In the genomic region with DNA sequence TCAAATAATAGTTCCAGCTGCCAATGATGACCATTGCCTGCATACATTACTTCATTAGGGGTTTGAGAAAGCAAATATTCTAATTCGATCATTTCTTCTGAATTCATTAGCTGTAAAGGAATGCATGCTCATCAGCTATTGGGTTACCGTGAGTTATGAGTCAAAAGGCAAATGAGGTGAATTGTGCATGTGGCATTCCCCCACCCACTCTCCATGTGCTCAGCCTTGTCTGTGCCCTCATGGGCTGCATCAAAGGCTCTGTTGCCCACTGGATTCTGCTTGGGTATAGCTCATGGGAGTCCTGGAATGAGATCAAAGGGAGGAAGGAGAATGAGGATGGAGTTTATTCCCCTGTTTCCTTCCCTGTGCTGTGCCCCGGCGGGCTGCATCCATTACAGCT, we compare ENCODE assay signal across 1 cellular context.
TF ChIP-seq lines count a peak whose summit lies in the region.

No MANE protein-coding gene starts in this region.

TF ChIP-seq in GM23338, 12 proteins besides CTCF, POLR2A, EP300 and RAD21 (continued from another document):
- TF ChIP-seq, protein P1, sequence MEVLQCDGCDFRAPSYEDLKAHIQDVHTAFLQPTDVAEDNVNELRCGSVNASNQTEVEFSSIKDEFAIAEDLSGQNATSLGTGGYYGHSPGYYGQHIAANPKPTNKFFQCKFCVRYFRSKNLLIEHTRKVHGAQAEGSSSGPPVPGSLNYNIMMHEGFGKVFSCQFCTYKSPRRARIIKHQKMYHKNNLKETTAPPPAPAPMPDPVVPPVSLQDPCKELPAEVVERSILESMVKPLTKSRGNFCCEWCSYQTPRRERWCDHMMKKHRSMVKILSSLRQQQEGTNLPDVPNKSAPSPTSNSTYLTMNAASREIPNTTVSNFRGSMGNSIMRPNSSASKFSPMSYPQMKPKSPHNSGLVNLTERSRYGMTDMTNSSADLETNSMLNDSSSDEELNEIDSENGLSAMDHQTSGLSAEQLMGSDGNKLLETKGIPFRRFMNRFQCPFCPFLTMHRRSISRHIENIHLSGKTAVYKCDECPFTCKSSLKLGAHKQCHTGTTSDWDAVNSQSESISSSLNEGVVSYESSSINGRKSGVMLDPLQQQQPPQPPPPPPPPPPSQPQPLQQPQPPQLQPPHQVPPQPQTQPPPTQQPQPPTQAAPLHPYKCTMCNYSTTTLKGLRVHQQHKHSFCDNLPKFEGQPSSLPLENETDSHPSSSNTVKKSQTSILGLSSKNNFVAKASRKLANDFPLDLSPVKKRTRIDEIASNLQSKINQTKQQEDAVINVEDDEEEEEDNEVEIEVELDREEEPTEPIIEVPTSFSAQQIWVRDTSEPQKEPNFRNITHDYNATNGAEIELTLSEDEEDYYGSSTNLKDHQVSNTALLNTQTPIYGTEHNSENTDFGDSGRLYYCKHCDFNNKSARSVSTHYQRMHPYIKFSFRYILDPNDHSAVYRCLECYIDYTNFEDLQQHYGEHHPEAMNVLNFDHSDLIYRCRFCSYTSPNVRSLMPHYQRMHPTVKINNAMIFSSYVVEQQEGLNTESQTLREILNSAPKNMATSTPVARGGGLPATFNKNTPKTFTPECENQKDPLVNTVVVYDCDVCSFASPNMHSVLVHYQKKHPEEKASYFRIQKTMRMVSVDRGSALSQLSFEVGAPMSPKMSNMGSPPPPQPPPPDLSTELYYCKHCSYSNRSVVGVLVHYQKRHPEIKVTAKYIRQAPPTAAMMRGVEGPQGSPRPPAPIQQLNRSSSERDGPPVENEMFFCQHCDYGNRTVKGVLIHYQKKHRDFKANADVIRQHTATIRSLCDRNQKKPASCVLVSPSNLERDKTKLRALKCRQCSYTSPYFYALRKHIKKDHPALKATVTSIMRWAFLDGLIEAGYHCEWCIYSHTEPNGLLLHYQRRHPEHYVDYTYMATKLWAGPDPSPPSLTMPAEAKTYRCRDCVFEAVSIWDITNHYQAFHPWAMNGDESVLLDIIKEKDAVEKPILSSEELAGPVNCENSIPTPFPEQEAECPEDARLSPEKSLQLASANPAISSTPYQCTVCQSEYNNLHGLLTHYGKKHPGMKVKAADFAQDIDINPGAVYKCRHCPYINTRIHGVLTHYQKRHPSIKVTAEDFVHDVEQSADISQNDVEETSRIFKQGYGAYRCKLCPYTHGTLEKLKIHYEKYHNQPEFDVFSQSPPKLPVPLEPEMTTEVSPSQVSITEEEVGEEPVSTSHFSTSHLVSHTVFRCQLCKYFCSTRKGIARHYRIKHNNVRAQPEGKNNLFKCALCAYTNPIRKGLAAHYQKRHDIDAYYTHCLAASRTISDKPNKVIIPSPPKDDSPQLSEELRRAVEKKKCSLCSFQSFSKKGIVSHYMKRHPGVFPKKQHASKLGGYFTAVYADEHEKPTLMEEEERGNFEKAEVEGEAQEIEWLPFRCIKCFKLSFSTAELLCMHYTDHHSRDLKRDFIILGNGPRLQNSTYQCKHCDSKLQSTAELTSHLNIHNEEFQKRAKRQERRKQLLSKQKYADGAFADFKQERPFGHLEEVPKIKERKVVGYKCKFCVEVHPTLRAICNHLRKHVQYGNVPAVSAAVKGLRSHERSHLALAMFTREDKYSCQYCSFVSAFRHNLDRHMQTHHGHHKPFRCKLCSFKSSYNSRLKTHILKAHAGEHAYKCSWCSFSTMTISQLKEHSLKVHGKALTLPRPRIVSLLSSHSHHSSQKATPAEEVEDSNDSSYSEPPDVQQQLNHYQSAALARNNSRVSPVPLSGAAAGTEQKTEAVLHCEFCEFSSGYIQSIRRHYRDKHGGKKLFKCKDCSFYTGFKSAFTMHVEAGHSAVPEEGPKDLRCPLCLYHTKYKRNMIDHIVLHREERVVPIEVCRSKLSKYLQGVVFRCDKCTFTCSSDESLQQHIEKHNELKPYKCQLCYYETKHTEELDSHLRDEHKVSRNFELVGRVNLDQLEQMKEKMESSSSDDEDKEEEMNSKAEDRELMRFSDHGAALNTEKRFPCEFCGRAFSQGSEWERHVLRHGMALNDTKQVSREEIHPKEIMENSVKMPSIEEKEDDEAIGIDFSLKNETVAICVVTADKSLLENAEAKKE (CRISPR knock-in tag; IDR thresholded peaks at IDR 0.05): no peak
- TF ChIP-seq JUNB (IDR thresholded peaks at IDR 0.05; ENCODE audit: unreplicated experiment) (no peak), CREB1 (CRISPR knock-in tag; IDR thresholded peaks at IDR 0.05; ENCODE audit: low read depth) (no peak), STAT1 (IDR thresholded peaks at IDR 0.05; ENCODE audit: unreplicated experiment) (no peak)
TF ChIP-seq in GM23338: peak in this region for 0.
